2 cellular contexts compared by ENCODE assay signal in genomic region chr10:82383350-82383749, GRCh38.
TF ChIP-seq lines count a peak whose summit lies in the region.

No MANE protein-coding gene starts in this region.

TF ChIP-seq in SK-N-SH, 30 proteins besides CTCF, POLR2A, EP300 and RAD21 (continued from another document):
- TF ChIP-seq FOXJ3 (CRISPR knock-in tag; IDR thresholded peaks at IDR 0.05) (no peak), SMC3 (IDR thresholded peaks at IDR 0.05; ENCODE audit: low read depth, low read length) (no peak), ELF1 (IDR thresholded peaks at IDR 0.05) (no peak), JUND (IDR thresholded peaks at IDR 0.05) (no peak), EZH2phosphoT487 (IDR thresholded peaks at IDR 0.05; ENCODE audit: borderline replicate concordance, low read depth) (no peak), CHD2 (IDR thresholded peaks at IDR 0.05; ENCODE audit: low read length, partially characterized antibody) (no peak), GABPA (IDR thresholded peaks at IDR 0.05; ENCODE audit: low read depth) (no peak), REST (IDR thresholded peaks at IDR 0.05; ENCODE audit: low read depth, low read length) (no peak), ZBTB33 (IDR thresholded peaks at IDR 0.05; ENCODE audit: borderline replicate concordance, low read depth) (no peak), TEAD4 (IDR thresholded peaks at IDR 0.05; ENCODE audit: borderline replicate concordance, insufficient read depth) (no peak), NRF1 (IDR thresholded peaks at IDR 0.05; ENCODE audit: low read depth, low read length) (no peak), MEF2A (IDR thresholded peaks at IDR 0.05; ENCODE audit: borderline replicate concordance, low read depth) (no peak), PBX3 (IDR thresholded peaks at IDR 0.05) (no peak)

TF ChIP-seq in SK-N-SH treated with all-trans-retinoic acid at 6 μM for 48 hours, 23 proteins besides CTCF, POLR2A, EP300 and RAD21 (continued from another document):
- TF ChIP-seq POU6F1 (CRISPR knock-in tag; IDR thresholded peaks at IDR 0.05; ENCODE audit: borderline replicate concordance, low read depth) = no peak
- no peak for TF ChIP-seq ZFP3 (CRISPR knock-in tag; IDR thresholded peaks at IDR 0.05)
- no peak for TF ChIP-seq ZNF8 (CRISPR knock-in tag; IDR thresholded peaks at IDR 0.05)
- no peak for TF ChIP-seq ZFP30 (CRISPR knock-in tag; IDR thresholded peaks at IDR 0.05)
- TF ChIP-seq ZNF565 (CRISPR knock-in tag; conservative IDR thresholded peaks at IDR 0.05; ENCODE audit: low read depth) = no peak
- TF ChIP-seq GLIS3 (CRISPR knock-in tag; IDR thresholded peaks at IDR 0.05) = no peak
- TF ChIP-seq ISL1 (CRISPR knock-in tag; IDR thresholded peaks at IDR 0.05) = no peak
- TF ChIP-seq, protein P1, sequence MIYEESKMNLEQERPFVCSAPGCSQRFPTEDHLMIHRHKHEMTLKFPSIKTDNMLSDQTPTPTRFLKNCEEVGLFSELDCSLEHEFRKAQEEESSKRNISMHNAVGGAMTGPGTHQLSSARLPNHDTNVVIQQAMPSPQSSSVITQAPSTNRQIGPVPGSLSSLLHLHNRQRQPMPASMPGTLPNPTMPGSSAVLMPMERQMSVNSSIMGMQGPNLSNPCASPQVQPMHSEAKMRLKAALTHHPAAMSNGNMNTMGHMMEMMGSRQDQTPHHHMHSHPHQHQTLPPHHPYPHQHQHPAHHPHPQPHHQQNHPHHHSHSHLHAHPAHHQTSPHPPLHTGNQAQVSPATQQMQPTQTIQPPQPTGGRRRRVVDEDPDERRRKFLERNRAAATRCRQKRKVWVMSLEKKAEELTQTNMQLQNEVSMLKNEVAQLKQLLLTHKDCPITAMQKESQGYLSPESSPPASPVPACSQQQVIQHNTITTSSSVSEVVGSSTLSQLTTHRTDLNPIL (CRISPR knock-in tag; IDR thresholded peaks at IDR 0.05; ENCODE audit: low read depth) = no peak
- TF ChIP-seq TSHZ2 (CRISPR knock-in tag; IDR thresholded peaks at IDR 0.05) = no peak
- TF ChIP-seq RARB (CRISPR knock-in tag; IDR thresholded peaks at IDR 0.05) = no peak
- no peak for TF ChIP-seq PATZ1 (CRISPR knock-in tag; IDR thresholded peaks at IDR 0.05; ENCODE audit: borderline replicate concordance)
- no peak for TF ChIP-seq ESRRG (CRISPR knock-in tag; IDR thresholded peaks at IDR 0.05)
- TF ChIP-seq TCF4 (CRISPR knock-in tag; IDR thresholded peaks at IDR 0.05; ENCODE audit: borderline replicate concordance) = no peak
- no peak for TF ChIP-seq SNAI2 (CRISPR knock-in tag; IDR thresholded peaks at IDR 0.05)
- TF ChIP-seq ARNTL (CRISPR knock-in tag; IDR thresholded peaks at IDR 0.05; ENCODE audit: borderline replicate concordance, low read depth) = no peak
- TF ChIP-seq PPARA (CRISPR knock-in tag; IDR thresholded peaks at IDR 0.05; ENCODE audit: borderline replicate concordance) = no peak
- TF ChIP-seq OSR1 (CRISPR knock-in tag; IDR thresholded peaks at IDR 0.05) = no peak
- TF ChIP-seq TOX (CRISPR knock-in tag; IDR thresholded peaks at IDR 0.05; ENCODE audit: borderline replicate concordance) = no peak
TF ChIP-seq in SK-N-SH treated with all-trans-retinoic acid at 6 μM for 48 hours: peak in this region for 0.
